14 cellular contexts compared by ENCODE assay signal in genomic region chr1:204971700-204972336, GRCh38.
DNase-seq lines count a peak whose midpoint lies in the region; ATAC-seq and TF ChIP-seq lines count a peak whose summit lies in the region.
"Had no signal": no experiment of that assay in that cellular context is flagged by ENCODE, and none has a peak within 500 bp of the region (broad histone marks: within the 10 kb centered on the region; RNA-seq: fewer than 3 reads in every experiment).

No MANE protein-coding gene starts in this region.

- CTCF ChIA-PET in RWPE1 (lab: Yijun Ruan, JAX) = interaction anchor here (0.5 to 6.6 kb wide), 8 partner anchors 18 to 284 kb away, joined by 3 to 68 read pairs (median 3); no protein-coding TSS in a partner anchor
- CTCF ChIA-PET in CD8-positive, alpha-beta memory T cell (lab: Charles Lee) = interaction anchor here (0.9 kb wide), 1 partner anchor 283 kb away, joined by 3 read pairs; no protein-coding TSS in a partner anchor

- POLR2A ChIA-PET in activated naive CD8-positive, alpha-beta T cell treated with anti-CD3 and anti-CD28 coated beads, Interleukin-2, amount 10 ng/mL, durations not matched to agents 7 days and 5 days (lab: Charles Lee) = no interaction called here
- POLR2A ChIA-PET in RWPE1 (lab: Yijun Ruan, JAX; ENCODE audit: low non-redundant PET) = no interaction called here
- POLR2A ChIA-PET in CD8-positive, alpha-beta memory T cell (lab: Charles Lee) = interaction anchor here (0.5 kb wide), 1 partner anchor 425 kb away, joined by 3 read pairs; no protein-coding TSS in a partner anchor

- ATAC-seq in activated naive CD8-positive, alpha-beta T cell treated with anti-CD3 and anti-CD28 coated beads, Interleukin-2, amount 10 ng/mL, durations not matched to agents 7 days and 5 days (ENCODE audit: low read depth) = peak; percentile 67
- ATAC-seq in GM21737 (IDR thresholded peaks at IDR 0.05; ENCODE audit: unreplicated experiment) = no peak
- no peak for ATAC-seq in HG02763 (IDR thresholded peaks at IDR 0.05; ENCODE audit: unreplicated experiment)
- ATAC-seq: activated naive CD8-positive, alpha-beta T cell treated with anti-CD3 and anti-CD28 coated beads, Interleukin-2, amount 50 U/mL, for 24 hours had no signal

- H3K27ac Mint-ChIP-seq in activated naive CD8-positive, alpha-beta T cell treated with anti-CD3 and anti-CD28 coated beads, Interleukin-2, amount 10 ng/mL, durations not matched to agents 7 days and 5 days = no peak overlapping the region
- H3K27ac Mint-ChIP-seq in activated naive CD8-positive, alpha-beta T cell treated with anti-CD3 and anti-CD28 coated beads for 36 hours = no peak overlapping the region
- H3K27ac Mint-ChIP-seq in CD8-positive, alpha-beta memory T cell = no peak overlapping the region
- H3K27ac Mint-ChIP-seq: activated naive CD8-positive, alpha-beta T cell treated with anti-CD3 and anti-CD28 coated beads, Interleukin-2, amount 50 U/mL, for 24 hours; B cell; T-helper 2 cell treated with Interferon-gamma antibody and Interleukin-4, amounts not matched to agents 5 μg/mL and 100 μg/mL, for 36 hours had no signal

- H3K4me1 ChIP-seq in CD8-positive, alpha-beta memory T cell (ENCODE audit: insufficient read depth, low read length) = no peaks in the 10 kb centered on the region

- peaks cover 22% of the 10 kb centered on the region for H3K4me1 Mint-ChIP-seq in activated naive CD8-positive, alpha-beta T cell treated with anti-CD3 and anti-CD28 coated beads, Interleukin-2, amount 10 ng/mL, durations not matched to agents 7 days and 5 days
- H3K4me1 Mint-ChIP-seq in activated naive CD8-positive, alpha-beta T cell treated with anti-CD3 and anti-CD28 coated beads for 36 hours = peaks cover 7% of the 10 kb centered on the region
- no peaks in the 10 kb centered on the region for H3K4me1 Mint-ChIP-seq in CD8-positive, alpha-beta memory T cell

- H3K27me3 ChIP-seq in CD8-positive, alpha-beta memory T cell (ENCODE audit: insufficient read depth, low read length, poor library complexity, severe bottlenecking) = no peaks in the 10 kb centered on the region
- H3K27me3 ChIP-seq: ovary had no signal

- no peak overlapping the region for H3K4me3 Mint-ChIP-seq in activated naive CD8-positive, alpha-beta T cell treated with anti-CD3 and anti-CD28 coated beads, Interleukin-2, amount 10 ng/mL, durations not matched to agents 7 days and 5 days
- H3K4me3 Mint-ChIP-seq in activated naive CD8-positive, alpha-beta T cell treated with anti-CD3 and anti-CD28 coated beads for 36 hours = no peak overlapping the region
- H3K4me3 Mint-ChIP-seq in CD8-positive, alpha-beta memory T cell = no peak overlapping the region
- H3K4me3 Mint-ChIP-seq: activated naive CD8-positive, alpha-beta T cell treated with anti-CD3 and anti-CD28 coated beads, Interleukin-2, amount 50 U/mL, for 24 hours; B cell; T-helper 2 cell treated with Interferon-gamma antibody and Interleukin-4, amounts not matched to agents 5 μg/mL and 100 μg/mL, for 36 hours had no signal

- no peak for TF ChIP-seq CTCF in RWPE1 (conservative IDR thresholded peaks at IDR 0.05; ENCODE audit: low read depth)

- peaks cover 19% of the 10 kb centered on the region for H3K27me3 Mint-ChIP-seq in activated naive CD8-positive, alpha-beta T cell treated with anti-CD3 and anti-CD28 coated beads, Interleukin-2, amount 10 ng/mL, durations not matched to agents 7 days and 5 days
- H3K27me3 Mint-ChIP-seq in activated naive CD8-positive, alpha-beta T cell treated with anti-CD3 and anti-CD28 coated beads for 36 hours = peaks cover 23% of the 10 kb centered on the region
- H3K27me3 Mint-ChIP-seq in CD8-positive, alpha-beta memory T cell = peaks cover 7 to 61% of the 10 kb centered on the region in 2 donors

- H3K36me3 Mint-ChIP-seq in activated naive CD8-positive, alpha-beta T cell treated with anti-CD3 and anti-CD28 coated beads, Interleukin-2, amount 10 ng/mL, durations not matched to agents 7 days and 5 days = no peaks in the 10 kb centered on the region
- no peaks in the 10 kb centered on the region for H3K36me3 Mint-ChIP-seq in activated naive CD8-positive, alpha-beta T cell treated with anti-CD3 and anti-CD28 coated beads for 36 hours
- H3K36me3 Mint-ChIP-seq in CD8-positive, alpha-beta memory T cell = no peaks in the 10 kb centered on the region

- no peaks in the 10 kb centered on the region for H3K9me3 Mint-ChIP-seq in activated naive CD8-positive, alpha-beta T cell treated with anti-CD3 and anti-CD28 coated beads, Interleukin-2, amount 10 ng/mL, durations not matched to agents 7 days and 5 days
- H3K9me3 Mint-ChIP-seq in activated naive CD8-positive, alpha-beta T cell treated with anti-CD3 and anti-CD28 coated beads for 36 hours = no peaks in the 10 kb centered on the region
- H3K9me3 Mint-ChIP-seq in CD8-positive, alpha-beta memory T cell = no peaks in the 10 kb centered on the region
- H3K9me3 Mint-ChIP-seq: activated naive CD8-positive, alpha-beta T cell treated with anti-CD3 and anti-CD28 coated beads, Interleukin-2, amount 50 U/mL, for 24 hours; T-helper 2 cell treated with Interferon-gamma antibody and Interleukin-4, amounts not matched to agents 5 μg/mL and 100 μg/mL, for 36 hours had no signal

- no peak overlapping the region for H3K27ac ChIP-seq in RWPE1
- peak overlapping the region; percentile 19 for H3K27ac ChIP-seq in temporal lobe (ENCODE audit: low read depth, low read length)
- H3K27ac ChIP-seq in CD8-positive, alpha-beta memory T cell (ENCODE audit: low read depth, low read length) = no peak overlapping the region
- H3K27ac ChIP-seq: ovary had no signal

- H3K36me3 ChIP-seq in CD8-positive, alpha-beta memory T cell (ENCODE audit: insufficient read depth, low read length) = no peaks in the 10 kb centered on the region
- H3K36me3 ChIP-seq: ovary had no signal

- H3K9me3 ChIP-seq in CD8-positive, alpha-beta memory T cell (ENCODE audit: low read length) = no peaks in the 10 kb centered on the region
- H3K9me3 ChIP-seq: ovary had no signal

- H3K4me3 ChIP-seq in CD8-positive, alpha-beta memory T cell (ENCODE audit: low read length) = no peak overlapping the region
- H3K4me3 ChIP-seq: ovary had no signal

- no peak for DNase-seq in activated naive CD8-positive, alpha-beta T cell treated with anti-CD3 and anti-CD28 coated beads, Interleukin-2, amount 10 ng/mL, durations not matched to agents 7 days and 5 days
- DNase-seq in activated naive CD8-positive, alpha-beta T cell treated with anti-CD3 and anti-CD28 coated beads for 36 hours = no peak
- peak; percentile 70 for DNase-seq in RWPE1 (ENCODE audit: low spot score)
- DNase-seq in fibroblast of peridontal ligament (ENCODE audit: extremely low read depth) = peak; percentile 73
- no peak for DNase-seq in CD8-positive, alpha-beta memory T cell
- DNase-seq: activated naive CD8-positive, alpha-beta T cell treated with anti-CD3 and anti-CD28 coated beads, Interleukin-2, amount 50 U/mL, for 24 hours; hippocampal formation; NCI-H1092 treated with DMSO at 0.1 percent for 48 hours; ovary had no signal

Comparison
In these comparisons a context has a peak if more than half of its experiments do, and no peak if none do; other contexts are left out.
1. DNase-seq: peak in RWPE1 (single experiment) and fibroblast of peridontal ligament (single experiment); none in activated naive CD8-positive, alpha-beta T cell treated with anti-CD3 and anti-CD28 coated beads, Interleukin-2, amount 10 ng/mL, durations not matched to agents 7 days and 5 days (single experiment), activated naive CD8-positive, alpha-beta T cell treated with anti-CD3 and anti-CD28 coated beads for 36 hours (single experiment) and CD8-positive, alpha-beta memory T cell (0 of 5).